8 cellular contexts compared by ENCODE assay signal in the genomic region with DNA sequence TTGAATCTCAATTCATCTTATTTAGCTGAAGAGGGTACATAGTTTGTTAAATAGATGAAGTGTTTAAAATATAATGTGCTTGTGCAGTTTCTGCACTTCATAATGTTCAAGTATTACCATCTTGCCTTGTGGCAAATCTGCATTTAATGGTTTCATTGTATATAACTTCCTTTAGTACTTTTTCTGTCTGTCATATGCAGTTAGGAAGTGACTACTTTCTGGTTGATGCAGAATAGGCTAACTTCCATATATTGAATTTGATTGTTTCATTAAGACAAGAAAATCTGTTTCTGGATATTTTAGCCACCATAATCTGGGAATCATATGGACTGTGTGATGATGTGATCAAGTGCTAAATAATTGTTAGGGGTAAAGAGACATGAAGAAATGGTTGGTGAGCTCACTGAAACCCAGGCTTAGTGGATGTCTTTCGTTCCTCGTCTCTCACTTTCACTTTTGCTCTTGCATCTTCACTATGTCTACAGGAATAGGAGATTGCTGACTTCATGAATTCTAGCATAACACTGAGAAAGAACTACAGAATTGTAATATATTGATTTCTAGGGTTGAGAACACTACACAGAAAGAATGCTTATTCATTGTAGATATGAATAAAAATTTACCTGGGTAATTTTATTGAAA. TPM values are rescaled to one million over a fixed set of nuclear protein-coding genes. Genes with fewer than 3 reads are reported as not detected.
A peak's percentile ranks its signal among the peaks of the same experiment; 100 is the strongest.
DNase-seq lines count a peak whose midpoint lies in the region; ATAC-seq, FAIRE-seq and TF ChIP-seq lines count a peak whose summit lies in the region.

No MANE protein-coding gene starts in this region.

- DNase-seq in DMS53 treated with DMSO at 0.1 percent for 48 hours (lab: John Stamatoyannopoulos, UW; ENCODE audit: unreplicated experiment) (peak; percentile 11), LoVo (ENCODE audit: low spot score) (peak; percentile 26), choroid plexus epithelial cell (ENCODE audit: low read depth) (peak; percentile 22), small intestine (peak; percentile 77), NCI-H2227 (lab: John Stamatoyannopoulos, UW; ENCODE audit: unreplicated experiment) (no peak), Right ventricle myocardium superior (no peak), NCI-H1105 (lab: John Stamatoyannopoulos, UW) (no peak)

- peak; percentile 51 for ATAC-seq in GM21423 (IDR thresholded peaks at IDR 0.05; ENCODE audit: unreplicated experiment)
- no peak for ATAC-seq in Right ventricle myocardium superior (ENCODE audit: poor library complexity)

- no peaks in the 10 kb centered on the region for H3K9me3 ChIP-seq in small intestine (ENCODE audit: control insufficient read depth, low read depth)

- TF ChIP-seq CTCF in choroid plexus epithelial cell (conservative IDR thresholded peaks at IDR 0.05; ENCODE audit: low read depth, low read length), result no peak

- intact Hi-C loops in Right ventricle myocardium superior (cut with DNase I), result no loop called here

- peak; percentile 51 for FAIRE-seq in small intestine (lab: Jason Lieb, UNC)

- no peaks in the 10 kb centered on the region for H3K36me3 ChIP-seq in small intestine (ENCODE audit: control insufficient read depth in 2 of 2, insufficient read depth in 2 of 2, low read length in 2 of 2)

- H3K27ac ChIP-seq in small intestine (ENCODE audit: low read depth in 1 of 2, low read length in 1 of 2), result peak overlapping the region in 1 of 2 donors; percentile 41

- WGBS in small intestine, 3 donors, result 3 to 12% (median 4%) methylated on average over 2 of the region's 2 CpGs

- H3K4me3 ChIP-seq in choroid plexus epithelial cell (ENCODE audit: low read depth, low read length) (no peak overlapping the region), small intestine (ENCODE audit: low read depth in 1 of 2, low read length in 2 of 2) (peak overlapping the region in 1 of 2 donors; percentile 11)

- no peaks in the 10 kb centered on the region for H3K27me3 ChIP-seq in small intestine (ENCODE audit: control insufficient read depth in 2 of 2, insufficient read depth in 2 of 2, low read length in 2 of 2)

- peaks cover 2% of the 10 kb centered on the region in 2 donors for H3K4me1 ChIP-seq in small intestine (ENCODE audit: control insufficient read depth in 2 of 2, insufficient read depth in 1 of 2, low read depth in 1 of 2, low read length in 1 of 2)

RNA-seq across cellular contexts. Expression of gene MNS1, which starts 3.5 kb away (rescaled TPM):
- polyA plus RNA-seq in small intestine, result 1 to 10 TPM in 2 of 3 donors, under 1 TPM in 1; 0.45 to 3.7 (median 1.6) TPM
- total RNA-seq in Right ventricle myocardium superior, result 0.94 TPM

Comparison
In these comparisons a context has a peak if more than half of its experiments do, and no peak if none do; other contexts are left out.
1. DNase-seq: peak in DMS53 treated with DMSO at 0.1 percent for 48 hours (single experiment), LoVo (single experiment), choroid plexus epithelial cell (single experiment) and small intestine (single experiment); none in NCI-H2227 (single experiment), Right ventricle myocardium superior (single experiment) and NCI-H1105 (single experiment).